Comparison of ENCODE assay signal across 8 cellular contexts in the genomic region with DNA sequence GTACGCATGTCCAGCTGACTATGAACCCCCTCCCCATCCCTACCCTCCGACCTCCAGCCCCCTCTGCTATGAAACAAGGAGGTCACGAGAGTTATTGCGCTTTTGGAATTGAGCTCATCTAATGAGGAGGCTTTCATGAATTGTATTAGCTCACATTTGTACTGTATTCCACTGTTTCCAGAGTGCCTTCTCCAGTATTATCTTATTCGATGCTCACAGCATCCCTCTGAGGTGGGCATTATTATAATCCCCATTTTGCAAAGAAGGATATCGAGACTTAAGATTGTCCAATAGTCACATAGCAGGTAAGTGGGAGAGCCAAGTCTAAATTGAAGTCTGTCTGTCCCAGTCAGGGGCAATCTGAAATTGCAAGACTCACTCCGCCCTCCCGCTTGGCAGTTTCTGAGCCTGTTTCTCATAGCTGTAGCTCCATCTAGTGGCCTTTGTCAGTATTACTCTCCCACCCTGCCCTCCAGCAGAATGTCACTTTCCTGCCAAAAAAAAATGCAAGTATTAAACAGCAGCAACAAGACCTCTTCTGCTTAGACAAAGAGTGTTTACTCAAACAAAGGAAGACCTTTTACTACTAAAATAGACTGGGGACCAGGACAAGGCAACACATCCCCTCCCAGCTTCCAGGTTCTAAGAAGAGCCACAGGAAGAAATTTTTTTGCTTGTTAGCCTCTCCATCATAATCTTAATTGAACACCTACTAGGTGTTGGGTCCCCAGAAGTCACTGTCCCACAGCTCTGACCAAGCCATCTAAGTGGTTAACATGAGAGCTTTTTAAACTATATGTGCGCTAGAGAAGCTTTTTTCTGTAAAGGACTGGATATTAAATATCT. TPM values are rescaled to one million over a fixed set of nuclear protein-coding genes. Genes with fewer than 3 reads are reported as not detected.
A peak's percentile ranks its signal among the peaks of the same experiment; 100 is the strongest.
DNase-seq lines count a peak whose midpoint lies in the region; ATAC-seq lines count a peak whose summit lies in the region.

No MANE protein-coding gene starts in this region.

- no peaks in the 10 kb centered on the region for H3K9me3 Mint-ChIP-seq in memory B cell
- H3K9me3 Mint-ChIP-seq in activated T-helper 17 cell treated with anti-CD3 and anti-CD28 coated beads, Interleukin-2, amount 50 U/mL, for 72 hours, result no peaks in the 10 kb centered on the region

- DNase-seq in DMS79 treated with DMSO at 0.1 percent for 48 hours (lab: John Stamatoyannopoulos, UW), result peak; percentile 64
- peak; percentile 72 for DNase-seq in NCI-H69 (lab: John Stamatoyannopoulos, UW)
- peak; percentile 36 for DNase-seq in activated CD4-positive, alpha-beta T cell treated with anti-CD3 and anti-CD28 coated beads, Interleukin-2, amount 50 U/mL, for 4 hours
- DNase-seq in effector CD4-positive, alpha-beta T cell, result peak; percentile 49
- DNase-seq in memory B cell (ENCODE audit: low spot score in 2 of 2), result peak; percentile 54 to 60
- peak; percentile 21 for DNase-seq in stimulated activated CD8-positive, alpha-beta memory T cell treated with anti-CD3 and anti-CD28 coated beads, Interleukin-4, amount 100 ng/mL, for 24 hours (ENCODE audit: low read depth)

- H3K27ac Mint-ChIP-seq in memory B cell, result no peak overlapping the region
- H3K27ac Mint-ChIP-seq in activated T-helper 17 cell treated with anti-CD3 and anti-CD28 coated beads, Interleukin-2, amount 50 U/mL, for 72 hours, result no peak overlapping the region

- ATAC-seq in HG03159 (IDR thresholded peaks at IDR 0.05; ENCODE audit: unreplicated experiment) (peak; percentile 63), memory B cell (ENCODE audit: low read depth) (peak; percentile 46)
- ATAC-seq in activated T-helper 17 cell treated with anti-CD3 and anti-CD28 coated beads, Interleukin-2, amount 50 U/mL, for 72 hours (replicated peaks), result no peak

- H3K4me1 Mint-ChIP-seq in memory B cell, result no peaks in the 10 kb centered on the region
- no peaks in the 10 kb centered on the region for H3K4me1 Mint-ChIP-seq in activated T-helper 17 cell treated with anti-CD3 and anti-CD28 coated beads, Interleukin-2, amount 50 U/mL, for 72 hours

- H3K36me3 Mint-ChIP-seq in memory B cell, result no peaks in the 10 kb centered on the region
- no peaks in the 10 kb centered on the region for H3K36me3 Mint-ChIP-seq in activated T-helper 17 cell treated with anti-CD3 and anti-CD28 coated beads, Interleukin-2, amount 50 U/mL, for 72 hours (ENCODE audit: low read depth)

- peaks cover 24% of the 10 kb centered on the region for H3K27me3 Mint-ChIP-seq in memory B cell
- peaks cover 52% of the 10 kb centered on the region for H3K27me3 Mint-ChIP-seq in activated T-helper 17 cell treated with anti-CD3 and anti-CD28 coated beads, Interleukin-2, amount 50 U/mL, for 72 hours

- no peak overlapping the region for H3K4me3 Mint-ChIP-seq in memory B cell
- no peak overlapping the region for H3K4me3 Mint-ChIP-seq in activated T-helper 17 cell treated with anti-CD3 and anti-CD28 coated beads, Interleukin-2, amount 50 U/mL, for 72 hours

RNA-seq across cellular contexts. Expression of gene TMEM233, which starts 48.6 kb away (rescaled TPM):
- total RNA-seq in activated T-helper 17 cell treated with anti-CD3 and anti-CD28 coated beads, Interleukin-2, amount 50 U/mL, for 72 hours, result not detected

Comparison
In these comparisons a context has a peak if more than half of its experiments do, and no peak if none do; other contexts are left out.
1. DNase-seq: peak in every context shown above with its lines; median percentile 72 in NCI-H69; 64 in DMS79 treated with DMSO at 0.1 percent for 48 hours; 57 in memory B cell; 49 in effector CD4-positive, alpha-beta T cell; 36 in activated CD4-positive, alpha-beta T cell treated with anti-CD3 and anti-CD28 coated beads, Interleukin-2, amount 50 U/mL, for 4 hours; 21 in stimulated activated CD8-positive, alpha-beta memory T cell treated with anti-CD3 and anti-CD28 coated beads, Interleukin-4, amount 100 ng/mL, for 24 hours.